ENCODE assay signal across 2 cellular contexts in the genomic region with DNA sequence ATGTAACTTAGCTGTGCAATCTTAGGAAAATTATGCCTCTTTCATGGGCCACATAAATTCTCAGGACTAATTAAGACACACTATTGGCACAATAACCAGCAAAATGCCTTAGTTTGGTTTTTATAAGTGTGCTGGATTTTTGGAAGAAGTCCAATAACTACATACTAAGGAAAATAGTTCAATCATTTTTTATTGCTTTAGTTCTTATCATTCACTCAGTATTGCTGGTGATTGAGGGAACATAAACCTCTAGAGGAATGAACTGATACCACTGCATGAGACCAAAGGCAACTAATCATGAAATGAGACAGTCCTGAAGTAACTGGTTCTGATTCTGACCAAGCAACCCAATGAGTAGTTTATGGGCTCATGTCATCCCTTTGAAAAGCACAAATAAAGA.
A peak's percentile ranks its signal among the peaks of the same experiment; 100 is the strongest.
TF ChIP-seq lines count a peak whose summit lies in the region.

No MANE protein-coding gene starts in this region.

TF ChIP-seq in SK-N-SH treated with all-trans-retinoic acid at 6 μM for 48 hours, 23 proteins besides CTCF, POLR2A, EP300 and RAD21:
- TF ChIP-seq, protein P1, sequence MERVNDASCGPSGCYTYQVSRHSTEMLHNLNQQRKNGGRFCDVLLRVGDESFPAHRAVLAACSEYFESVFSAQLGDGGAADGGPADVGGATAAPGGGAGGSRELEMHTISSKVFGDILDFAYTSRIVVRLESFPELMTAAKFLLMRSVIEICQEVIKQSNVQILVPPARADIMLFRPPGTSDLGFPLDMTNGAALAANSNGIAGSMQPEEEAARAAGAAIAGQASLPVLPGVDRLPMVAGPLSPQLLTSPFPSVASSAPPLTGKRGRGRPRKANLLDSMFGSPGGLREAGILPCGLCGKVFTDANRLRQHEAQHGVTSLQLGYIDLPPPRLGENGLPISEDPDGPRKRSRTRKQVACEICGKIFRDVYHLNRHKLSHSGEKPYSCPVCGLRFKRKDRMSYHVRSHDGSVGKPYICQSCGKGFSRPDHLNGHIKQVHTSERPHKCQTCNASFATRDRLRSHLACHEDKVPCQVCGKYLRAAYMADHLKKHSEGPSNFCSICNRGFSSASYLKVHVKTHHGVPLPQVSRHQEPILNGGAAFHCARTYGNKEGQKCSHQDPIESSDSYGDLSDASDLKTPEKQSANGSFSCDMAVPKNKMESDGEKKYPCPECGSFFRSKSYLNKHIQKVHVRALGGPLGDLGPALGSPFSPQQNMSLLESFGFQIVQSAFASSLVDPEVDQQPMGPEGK (CRISPR knock-in tag; IDR thresholded peaks at IDR 0.05; ENCODE audit: borderline replicate concordance): no peak
- TF ChIP-seq TCF4 (CRISPR knock-in tag; IDR thresholded peaks at IDR 0.05; ENCODE audit: borderline replicate concordance): no peak
- peak; percentile 35 for TF ChIP-seq ISL1 (CRISPR knock-in tag; IDR thresholded peaks at IDR 0.05)

TF ChIP-seq in SK-N-SH, 30 proteins besides CTCF, POLR2A, EP300 and RAD21 (continued from another document):
- TF ChIP-seq, protein P2, sequence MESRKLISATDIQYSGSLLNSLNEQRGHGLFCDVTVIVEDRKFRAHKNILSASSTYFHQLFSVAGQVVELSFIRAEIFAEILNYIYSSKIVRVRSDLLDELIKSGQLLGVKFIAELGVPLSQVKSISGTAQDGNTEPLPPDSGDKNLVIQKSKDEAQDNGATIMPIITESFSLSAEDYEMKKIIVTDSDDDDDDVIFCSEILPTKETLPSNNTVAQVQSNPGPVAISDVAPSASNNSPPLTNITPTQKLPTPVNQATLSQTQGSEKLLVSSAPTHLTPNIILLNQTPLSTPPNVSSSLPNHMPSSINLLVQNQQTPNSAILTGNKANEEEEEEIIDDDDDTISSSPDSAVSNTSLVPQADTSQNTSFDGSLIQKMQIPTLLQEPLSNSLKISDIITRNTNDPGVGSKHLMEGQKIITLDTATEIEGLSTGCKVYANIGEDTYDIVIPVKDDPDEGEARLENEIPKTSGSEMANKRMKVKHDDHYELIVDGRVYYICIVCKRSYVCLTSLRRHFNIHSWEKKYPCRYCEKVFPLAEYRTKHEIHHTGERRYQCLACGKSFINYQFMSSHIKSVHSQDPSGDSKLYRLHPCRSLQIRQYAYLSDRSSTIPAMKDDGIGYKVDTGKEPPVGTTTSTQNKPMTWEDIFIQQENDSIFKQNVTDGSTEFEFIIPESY (IDR thresholded peaks at IDR 0.05; ENCODE audit: borderline replicate concordance, low read depth): no peak
- TF ChIP-seq GATA2 (CRISPR knock-in tag; IDR thresholded peaks at IDR 0.05): no peak
- TF ChIP-seq NFIC (IDR thresholded peaks at IDR 0.05; ENCODE audit: borderline replicate concordance): no peak
- TF ChIP-seq GABPA (IDR thresholded peaks at IDR 0.05; ENCODE audit: low read depth): no peak
